ENCODE assay signal across 16 cellular contexts in genomic region chr3:34202975-34203374, GRCh38.
A peak's percentile ranks its signal among the peaks of the same experiment; 100 is the strongest.
DNase-seq lines count a peak whose midpoint lies in the region; ATAC-seq and TF ChIP-seq lines count a peak whose summit lies in the region.
"Had no signal": no experiment of that assay in that cellular context is flagged by ENCODE, and none has a peak within 500 bp of the region (broad histone marks: within the 10 kb centered on the region; RNA-seq: fewer than 3 reads in every experiment).

No MANE protein-coding gene starts in this region.

- no peak overlapping the region for H3K27ac ChIP-seq in lower lobe of right lung

- peak; percentile 61 to 68 for ATAC-seq in lower lobe of right lung
- ATAC-seq in stimulated activated naive B cell treated with anti-CD40 and anti-IgM and Interleukin-4, amounts not matched to agents 10 μg/mL and 1 μg/mL and 100 μg/mL, for 72 hours (replicated peaks) = no peak
- ATAC-seq in GM18858 (IDR thresholded peaks at IDR 0.05; ENCODE audit: unreplicated experiment) = no peak
- ATAC-seq: CD8-positive, alpha-beta T cell had no signal

- H3K36me3 Mint-ChIP-seq in IgD-negative memory B cell = peaks cover 3% of the 10 kb centered on the region
- peaks cover 0 to 2% of the 10 kb centered on the region in 2 donors for H3K36me3 Mint-ChIP-seq in stimulated activated naive B cell treated with anti-CD40 and anti-IgM and Interleukin-4, amounts not matched to agents 10 μg/mL and 1 μg/mL and 100 μg/mL, for 72 hours
- H3K36me3 Mint-ChIP-seq in type B pancreatic cell = no peaks in the 10 kb centered on the region
- no peaks in the 10 kb centered on the region for H3K36me3 Mint-ChIP-seq in activated naive CD8-positive, alpha-beta T cell treated with anti-CD3 and anti-CD28 coated beads for 36 hours
- H3K36me3 Mint-ChIP-seq: CD8-positive, alpha-beta T cell had no signal

- TF ChIP-seq CTCF in lower lobe of right lung (IDR thresholded peaks at IDR 0.05) (no peak), type B pancreatic cell (conservative IDR thresholded peaks at IDR 0.05) (no peak)

- peak overlapping the region in 2 of 3 donors; percentile 40 to 46 for H3K27ac Mint-ChIP-seq in IgD-negative memory B cell
- H3K27ac Mint-ChIP-seq in stimulated activated naive B cell treated with anti-CD40 and anti-IgM and Interleukin-4, amounts not matched to agents 10 μg/mL and 1 μg/mL and 100 μg/mL, for 72 hours = peak overlapping the region; percentile 21
- H3K27ac Mint-ChIP-seq in type B pancreatic cell = no peak overlapping the region
- H3K27ac Mint-ChIP-seq in activated naive CD8-positive, alpha-beta T cell treated with anti-CD3 and anti-CD28 coated beads for 36 hours = no peak overlapping the region
- H3K27ac Mint-ChIP-seq: CD8-positive, alpha-beta T cell had no signal

- H3K9me3 ChIP-seq in lower lobe of right lung = no peaks in the 10 kb centered on the region

- intact Hi-C loops in lower lobe of right lung (cut with DNase I) = no loop called here

- no peaks in the 10 kb centered on the region for H3K27me3 ChIP-seq in lower lobe of right lung (ENCODE audit: low read depth)

- peaks cover 0 to 3% (median 0%) of the 10 kb centered on the region in 3 donors for H3K9me3 Mint-ChIP-seq in IgD-negative memory B cell
- H3K9me3 Mint-ChIP-seq in stimulated activated naive B cell treated with anti-CD40 and anti-IgM and Interleukin-4, amounts not matched to agents 10 μg/mL and 1 μg/mL and 100 μg/mL, for 72 hours = peaks cover 0 to 2% of the 10 kb centered on the region in 2 donors
- no peaks in the 10 kb centered on the region for H3K9me3 Mint-ChIP-seq in type B pancreatic cell
- no peaks in the 10 kb centered on the region for H3K9me3 Mint-ChIP-seq in activated naive CD8-positive, alpha-beta T cell treated with anti-CD3 and anti-CD28 coated beads for 36 hours
- H3K9me3 Mint-ChIP-seq: CD8-positive, alpha-beta T cell had no signal

- DNase-seq in NCI-H82 treated with DMSO at 0.1 percent for 48 hours (lab: John Stamatoyannopoulos, UW; ENCODE audit: unreplicated experiment) = peak; percentile 97
- DNase-seq in lower lobe of right lung = no peak
- no peak for DNase-seq in stimulated activated naive B cell treated with anti-CD40 and anti-IgM and Interleukin-4, amounts not matched to agents 10 μg/mL and 1 μg/mL and 100 μg/mL, for 72 hours
- DNase-seq in type B pancreatic cell (ENCODE audit: extremely low spot score, unreplicated experiment) = no peak
- no peak for DNase-seq in activated naive CD8-positive, alpha-beta T cell treated with anti-CD3 and anti-CD28 coated beads for 36 hours
- DNase-seq: CD8-positive, alpha-beta T cell; HCEC 1CT; IMR-90; MV-4-11; NCI-H1436; NCI-H2029 treated with DMSO at 0.1 percent for 48 hours; NCI-H226; NCI-H748 treated with DMSO at 0.1 percent for 48 hours; SK-N-SH had no signal

- no peaks in the 10 kb centered on the region for H3K27me3 Mint-ChIP-seq in IgD-negative memory B cell
- H3K27me3 Mint-ChIP-seq in stimulated activated naive B cell treated with anti-CD40 and anti-IgM and Interleukin-4, amounts not matched to agents 10 μg/mL and 1 μg/mL and 100 μg/mL, for 72 hours = no peaks in the 10 kb centered on the region
- no peaks in the 10 kb centered on the region for H3K27me3 Mint-ChIP-seq in type B pancreatic cell
- no peaks in the 10 kb centered on the region for H3K27me3 Mint-ChIP-seq in activated naive CD8-positive, alpha-beta T cell treated with anti-CD3 and anti-CD28 coated beads for 36 hours

- H3K4me1 ChIP-seq in lower lobe of right lung = no peaks in the 10 kb centered on the region

- H3K4me1 Mint-ChIP-seq in IgD-negative memory B cell (peaks cover 36 to 52% (median 50%) of the 10 kb centered on the region in 3 donors), type B pancreatic cell (ENCODE audit: unreplicated experiment) (no peaks in the 10 kb centered on the region)
- peaks cover 35 to 56% of the 10 kb centered on the region in 2 donors for H3K4me1 Mint-ChIP-seq in stimulated activated naive B cell treated with anti-CD40 and anti-IgM and Interleukin-4, amounts not matched to agents 10 μg/mL and 1 μg/mL and 100 μg/mL, for 72 hours
- no peaks in the 10 kb centered on the region for H3K4me1 Mint-ChIP-seq in activated naive CD8-positive, alpha-beta T cell treated with anti-CD3 and anti-CD28 coated beads for 36 hours

- peak overlapping the region in 3 of 4 donors; percentile 4 to 8 (median 5) for H3K4me3 Mint-ChIP-seq in IgD-negative memory B cell
- no peak overlapping the region for H3K4me3 Mint-ChIP-seq in stimulated activated naive B cell treated with anti-CD40 and anti-IgM and Interleukin-4, amounts not matched to agents 10 μg/mL and 1 μg/mL and 100 μg/mL, for 72 hours
- H3K4me3 Mint-ChIP-seq in type B pancreatic cell = no peak overlapping the region
- H3K4me3 Mint-ChIP-seq in activated naive CD8-positive, alpha-beta T cell treated with anti-CD3 and anti-CD28 coated beads for 36 hours = no peak overlapping the region
- H3K4me3 Mint-ChIP-seq: CD8-positive, alpha-beta T cell had no signal

- no peak overlapping the region for H3K4me3 ChIP-seq in lower lobe of right lung

- H3K36me3 ChIP-seq in lower lobe of right lung = no peaks in the 10 kb centered on the region

Comparison
In these comparisons a context has a peak if more than half of its experiments do, and no peak if none do; other contexts are left out.
1. H3K27ac Mint-ChIP-seq: peak in IgD-negative memory B cell (2 of 3) and stimulated activated naive B cell treated with anti-CD40 and anti-IgM and Interleukin-4, amounts not matched to agents 10 μg/mL and 1 μg/mL and 100 μg/mL, for 72 hours (single experiment); none in type B pancreatic cell (single experiment) and activated naive CD8-positive, alpha-beta T cell treated with anti-CD3 and anti-CD28 coated beads for 36 hours (single experiment).
2. H3K4me3 Mint-ChIP-seq: peak in IgD-negative memory B cell (3 of 4); none in stimulated activated naive B cell treated with anti-CD40 and anti-IgM and Interleukin-4, amounts not matched to agents 10 μg/mL and 1 μg/mL and 100 μg/mL, for 72 hours (0 of 2), type B pancreatic cell (single experiment) and activated naive CD8-positive, alpha-beta T cell treated with anti-CD3 and anti-CD28 coated beads for 36 hours (single experiment).
3. ATAC-seq: peak in lower lobe of right lung (2 of 2); none in stimulated activated naive B cell treated with anti-CD40 and anti-IgM and Interleukin-4, amounts not matched to agents 10 μg/mL and 1 μg/mL and 100 μg/mL, for 72 hours (0 of 2) and GM18858 (single experiment).